In genomic region chr9:136984464-136985026, GRCh38 we compare ENCODE assay signal across 16 cellular contexts. TPM values are rescaled to one million over a fixed set of nuclear protein-coding genes. Genes with fewer than 3 reads are reported as not detected.
DNase-seq lines count a peak whose midpoint lies in the region; TF ChIP-seq lines count a peak whose summit lies in the region.
"Had no signal": no experiment of that assay in that cellular context is flagged by ENCODE, and none has a peak within 500 bp of the region (broad histone marks: within the 10 kb centered on the region; RNA-seq: fewer than 3 reads in every experiment).

No MANE protein-coding gene starts in this region.

- H3K27me3 ChIP-seq in iPS DF 6.9 (ENCODE audit: control insufficient read depth, insufficient read depth, low read length) (peaks cover 8% of the 10 kb centered on the region; the same call in 1 of the 2 replicates), smooth muscle cell (ENCODE audit: low read depth) (peaks cover 29% of the 10 kb centered on the region)

- no peaks in the 10 kb centered on the region for H3K9me3 ChIP-seq in iPS DF 6.9 (ENCODE audit: control insufficient read depth, insufficient read depth, low read length)
- H3K9me3 ChIP-seq in smooth muscle cell (replicated peaks; ENCODE audit: low read depth): no peaks in the 10 kb centered on the region
- H3K9me3 ChIP-seq: BLaER1, HAP-1 had no signal

- H2AFZ ChIP-seq in smooth muscle cell (ENCODE audit: low read depth): no peak overlapping the region

- H3K36me3 ChIP-seq in iPS DF 6.9 (ENCODE audit: control insufficient read depth, insufficient read depth, low read length): no peaks in the 10 kb centered on the region
- no peaks in the 10 kb centered on the region for H3K36me3 ChIP-seq in smooth muscle cell (ENCODE audit: low read depth)
- H3K36me3 ChIP-seq: BLaER1, HAP-1 had no signal

- no peaks in the 10 kb centered on the region; the same call in 1 of the 2 replicates for H3K4me1 ChIP-seq in iPS DF 6.9 (ENCODE audit: control insufficient read depth, insufficient read depth, low read length)
- H3K4me1 ChIP-seq in smooth muscle cell (ENCODE audit: low read depth): no peaks in the 10 kb centered on the region
- H3K4me1 ChIP-seq: HAP-1 had no signal

- TF ChIP-seq CTCF in smooth muscle cell (IDR thresholded peaks at IDR 0.05; ENCODE audit: borderline replicate concordance, insufficient read depth, poor library complexity, severe bottlenecking) (no peak), osteocyte (IDR thresholded peaks at IDR 0.05) (no peak)

- no peaks in the 10 kb centered on the region for H3K36me3 Mint-ChIP-seq in activated naive CD8-positive, alpha-beta T cell
- H3K36me3 Mint-ChIP-seq in activated naive CD8-positive, alpha-beta T cell treated with anti-CD3 and anti-CD28 coated beads for 36 hours: no peaks in the 10 kb centered on the region
- no peaks in the 10 kb centered on the region for H3K36me3 Mint-ChIP-seq in osteocyte (ENCODE audit: unreplicated experiment)

- no peak overlapping the region for H3K27ac Mint-ChIP-seq in activated naive CD8-positive, alpha-beta T cell
- no peak overlapping the region for H3K27ac Mint-ChIP-seq in activated naive CD8-positive, alpha-beta T cell treated with anti-CD3 and anti-CD28 coated beads for 36 hours
- H3K27ac Mint-ChIP-seq in osteocyte (ENCODE audit: unreplicated experiment): no peak overlapping the region

- peak overlapping the region; percentile 61 for H3K4me2 ChIP-seq in smooth muscle cell

- H3K27ac ChIP-seq in caudate nucleus (ENCODE audit: low read depth, low read length) (peak overlapping the region; percentile 36), iPS DF 6.9 (ENCODE audit: low read length) (no peak overlapping the region), smooth muscle cell (ENCODE audit: low read depth) (no peak overlapping the region)
- H3K27ac ChIP-seq: 22Rv1, BLaER1 had no signal

- H3K4me3 Mint-ChIP-seq in activated naive CD8-positive, alpha-beta T cell: peak overlapping the region; percentile 10
- no peak overlapping the region for H3K4me3 Mint-ChIP-seq in activated naive CD8-positive, alpha-beta T cell treated with anti-CD3 and anti-CD28 coated beads for 36 hours
- H3K4me3 Mint-ChIP-seq in osteocyte (ENCODE audit: unreplicated experiment): no peak overlapping the region

- no peaks in the 10 kb centered on the region for H3K79me2 ChIP-seq in smooth muscle cell (ENCODE audit: low read depth)

- no peaks in the 10 kb centered on the region for H3K9me3 Mint-ChIP-seq in activated naive CD8-positive, alpha-beta T cell (ENCODE audit: low read depth)
- no peaks in the 10 kb centered on the region for H3K9me3 Mint-ChIP-seq in activated naive CD8-positive, alpha-beta T cell treated with anti-CD3 and anti-CD28 coated beads for 36 hours
- no peaks in the 10 kb centered on the region for H3K9me3 Mint-ChIP-seq in osteocyte (ENCODE audit: unreplicated experiment)

- DNase-seq in activated naive CD8-positive, alpha-beta T cell treated with anti-CD3 and anti-CD28 coated beads for 36 hours: no peak
- DNase-seq in caudate nucleus (lab: John Stamatoyannopoulos, UW) (no peak), iPS DF 6.9 (ENCODE audit: low read depth, low spot score) (no peak), smooth muscle cell (lab: John Stamatoyannopoulos, UW; ENCODE audit: unreplicated experiment) (no peak), RKO (ENCODE audit: low spot score) (no peak), osteocyte (ENCODE audit: extremely low spot score, unreplicated experiment) (no peak), NCI-H748 treated with DMSO at 0.1 percent for 48 hours (lab: John Stamatoyannopoulos, UW) (no peak)
- DNase-seq: DMS153, NCI-H1436, NCI-H2081, NCI-H2227 treated with DMSO at 0.1 percent for 48 hours, NCI-H69 had no signal

- H3F3A ChIP-seq in smooth muscle cell (ENCODE audit: low read depth): no peaks in the 10 kb centered on the region

- H3K9ac ChIP-seq in smooth muscle cell (ENCODE audit: low read depth): no peak overlapping the region
- H3K9ac ChIP-seq: BLaER1 had no signal

- WGBS in iPS DF 6.9 (ENCODE audit: insufficient coverage, insufficient read length): no CpG with 5 or more reads among the region's 29 CpGs
- whole genome bisulfite sequencing in smooth muscle cell (ENCODE audit: low lambda C conversion rate): 85% methylated on average over 18 of the region's 29 CpGs

- peaks cover 2% of the 10 kb centered on the region for H4K20me1 ChIP-seq in smooth muscle cell (ENCODE audit: low read depth)
- H4K20me1 ChIP-seq: BLaER1 had no signal

- peaks cover 10% of the 10 kb centered on the region for H3K27me3 Mint-ChIP-seq in activated naive CD8-positive, alpha-beta T cell
- H3K27me3 Mint-ChIP-seq in activated naive CD8-positive, alpha-beta T cell treated with anti-CD3 and anti-CD28 coated beads for 36 hours: peaks cover 24% of the 10 kb centered on the region
- H3K27me3 Mint-ChIP-seq in osteocyte (ENCODE audit: unreplicated experiment): no peaks in the 10 kb centered on the region

- H3K4me1 Mint-ChIP-seq in activated naive CD8-positive, alpha-beta T cell (ENCODE audit: low read depth): peaks cover 5% of the 10 kb centered on the region
- H3K4me1 Mint-ChIP-seq in activated naive CD8-positive, alpha-beta T cell treated with anti-CD3 and anti-CD28 coated beads for 36 hours: no peaks in the 10 kb centered on the region
- H3K4me1 Mint-ChIP-seq in osteocyte (ENCODE audit: unreplicated experiment): no peaks in the 10 kb centered on the region

- H3K4me3 ChIP-seq in iPS DF 6.9 (ENCODE audit: low read length) (peak overlapping the region; percentile 10; the same call in 1 of the 2 replicates), smooth muscle cell (no peak overlapping the region)
- H3K4me3 ChIP-seq: BLaER1, HAP-1 had no signal

RNA-seq across cellular contexts. Expression of gene LCNL1, which starts 1.8 kb away (rescaled TPM):
- not detected for total RNA-seq in activated naive CD8-positive, alpha-beta T cell treated with anti-CD3 and anti-CD28 coated beads for 36 hours
- 0.67 and 1.1 TPM in 2 replicates for total RNA-seq in smooth muscle cell
- polyA plus RNA-seq in smooth muscle cell: 0.85 and 0.89 TPM in 2 replicates
- 3.0 and 3.4 TPM in 2 replicates for total RNA-seq in osteocyte

RNA-seq across cellular contexts. Expression of gene PTGDS, which starts 7.2 kb away (rescaled TPM):
- total RNA-seq in activated naive CD8-positive, alpha-beta T cell treated with anti-CD3 and anti-CD28 coated beads for 36 hours: not detected
- total RNA-seq in smooth muscle cell: 119 and 145 TPM in 2 replicates
- polyA plus RNA-seq in smooth muscle cell: 597 and 611 TPM in 2 replicates
- 123 and 129 TPM in 2 replicates for total RNA-seq in osteocyte

RNA-seq across cellular contexts. Expression of gene PAXX, which starts 7.7 kb away (rescaled TPM):
- total RNA-seq in activated naive CD8-positive, alpha-beta T cell treated with anti-CD3 and anti-CD28 coated beads for 36 hours: 10 to 100 TPM; 57.2 to 60.1 TPM
- total RNA-seq in smooth muscle cell (27.4 and 29.0 TPM in 2 replicates), osteocyte (38.5 and 51.4 TPM in 2 replicates)
- polyA plus RNA-seq in smooth muscle cell: 61.4 and 62.0 TPM in 2 replicates

RNA-seq across cellular contexts. Expression of gene CLIC3, which starts 11.8 kb away (rescaled TPM):
- not detected for total RNA-seq in activated naive CD8-positive, alpha-beta T cell treated with anti-CD3 and anti-CD28 coated beads for 36 hours
- total RNA-seq in smooth muscle cell (15.2 and 36.8 TPM in 2 replicates), osteocyte (0.52 TPM in 1 of 2 replicates, not detected in the other)
- polyA plus RNA-seq in smooth muscle cell: 43.9 and 69.9 TPM in 2 replicates

RNA-seq across cellular contexts. Expression of gene LCN12, which starts 32.5 kb away (rescaled TPM):
- total RNA-seq in activated naive CD8-positive, alpha-beta T cell treated with anti-CD3 and anti-CD28 coated beads for 36 hours: 1 to 10 TPM in 1 of 2 experiments, under 1 TPM in 1; 0.84 to 1.2 TPM
- total RNA-seq in smooth muscle cell: not detected in 2 replicates
- polyA plus RNA-seq in smooth muscle cell: not detected in 2 replicates
- total RNA-seq in osteocyte: 0.57 and 1.4 TPM in 2 replicates

Comparison
In these comparisons a context has a peak if more than half of its experiments do, and no peak if none do; other contexts are left out.
1. RNA of gene PTGDS, which starts 7.2 kb away (total RNA-seq): 123 to 129 TPM in osteocyte and 119 to 145 TPM in smooth muscle cell; not detected in activated naive CD8-positive, alpha-beta T cell treated with anti-CD3 and anti-CD28 coated beads for 36 hours; every median in the first group is over 100 times any median in the second.